In the genomic region with DNA sequence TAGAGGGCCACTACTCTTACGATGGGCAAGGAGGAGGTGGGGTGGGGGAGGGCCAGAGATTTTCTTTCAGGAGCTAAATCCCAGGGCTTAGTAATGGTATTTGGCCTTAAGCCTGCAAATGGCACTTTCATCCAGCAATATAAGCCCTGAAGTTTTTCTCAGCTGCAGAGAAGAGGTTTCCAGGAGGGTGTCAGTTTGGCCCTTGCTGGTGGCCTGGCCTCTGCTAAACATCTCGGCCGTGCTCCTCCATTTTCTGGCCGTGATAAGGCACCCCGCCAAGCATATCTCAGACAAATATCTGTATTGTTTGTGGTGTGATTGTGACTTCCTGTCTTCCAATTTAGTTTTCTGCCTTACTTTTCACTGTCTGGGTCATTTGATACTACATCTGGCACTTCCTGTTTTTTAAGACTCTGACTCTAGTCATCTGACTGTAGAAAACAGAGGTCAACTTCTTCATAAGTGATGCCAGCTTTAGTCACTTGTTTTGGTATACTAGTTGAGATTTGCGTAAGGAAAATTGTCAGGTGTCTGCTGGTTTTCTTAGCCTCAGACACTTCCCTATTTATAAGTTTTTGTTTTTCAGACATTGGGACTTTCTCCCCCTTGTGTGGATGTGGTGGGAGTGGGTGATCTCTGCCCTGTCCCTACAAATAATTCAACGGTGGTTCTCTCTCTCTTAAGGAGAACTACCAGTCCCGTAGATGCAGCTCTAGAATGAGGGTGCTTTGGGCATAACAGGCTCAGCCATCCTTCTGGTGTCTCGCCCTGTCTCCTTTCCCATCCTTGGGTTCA, we compare ENCODE assay signal across 8 cellular contexts.
DNase-seq lines count a peak whose midpoint lies in the region; ATAC-seq, FAIRE-seq and TF ChIP-seq lines count a peak whose summit lies in the region.

No MANE protein-coding gene starts in this region.

- TF ChIP-seq CTCF in NB4 (IDR thresholded peaks at IDR 0.05; ENCODE audit: low read depth, low read length) (no peak), BE2C (IDR thresholded peaks at IDR 0.05; ENCODE audit: low read depth, low read length) (no peak)

- ATAC-seq in HG02610 (IDR thresholded peaks at IDR 0.05; ENCODE audit: unreplicated experiment) (peak; percentile 85), Right ventricle myocardium superior (ENCODE audit: poor library complexity) (peak; percentile 71)
- ATAC-seq in stimulated activated naive CD8-positive, alpha-beta T cell treated with anti-CD3 and anti-CD28 coated beads, Interleukin-15, Interleukin-2, amounts not matched to agents 100 U/mL and 50 U/mL, for 24 hours: peak; percentile 69

- no peaks in the 10 kb centered on the region for H3K4me1 ChIP-seq in BE2C

- H3K27me3 ChIP-seq in BE2C: no peaks in the 10 kb centered on the region

- intact Hi-C loops in Right ventricle myocardium superior (cut with DNase I): no loop called here

- DNase-seq in GM18507 (ENCODE audit: extremely low spot score, insufficient read length, low read depth): peak; percentile 52
- peak; percentile 91 for DNase-seq in NB4 (ENCODE audit: low read depth)
- peak; percentile 59 to 62 for DNase-seq in activated T-cell treated with anti-CD3 and anti-CD28 coated beads, Interleukin-2, amount 50 U/mL, for 48 hours
- DNase-seq in Right ventricle myocardium superior: peak; percentile 39
- peak; percentile 41 for DNase-seq in stimulated activated naive CD8-positive, alpha-beta T cell treated with anti-CD3 and anti-CD28 coated beads, Interleukin-15, Interleukin-2, amounts not matched to agents 100 U/mL and 50 U/mL, for 24 hours
- DNase-seq in DMS79 (lab: John Stamatoyannopoulos, UW): no peak
- DNase-seq in BE2C: no peak

- H3K4me3 ChIP-seq in NB4 (ENCODE audit: low read depth, low read length): peak overlapping the region; percentile 9
- no peak overlapping the region for H3K4me3 ChIP-seq in BE2C (ENCODE audit: low read depth, low read length)

- no peaks in the 10 kb centered on the region for H3K9me3 ChIP-seq in BE2C

- H3K36me3 ChIP-seq in BE2C: no peaks in the 10 kb centered on the region

- peak; percentile 91 for FAIRE-seq in GM18507 (lab: Jason Lieb, UNC)

- TF ChIP-seq POLR2A in NB4 (IDR thresholded peaks at IDR 0.05; ENCODE audit: extremely low read depth, insufficient read length): no peak

Comparison
In these comparisons a context has a peak if more than half of its experiments do, and no peak if none do; other contexts are left out.
1. DNase-seq: peak in GM18507 (single experiment), NB4 (single experiment), activated T-cell treated with anti-CD3 and anti-CD28 coated beads, Interleukin-2, amount 50 U/mL, for 48 hours (2 of 2), Right ventricle myocardium superior (single experiment) and stimulated activated naive CD8-positive, alpha-beta T cell treated with anti-CD3 and anti-CD28 coated beads, Interleukin-15, Interleukin-2, amounts not matched to agents 100 U/mL and 50 U/mL, for 24 hours (single experiment); none in DMS79 (single experiment) and BE2C (single experiment).
2. Peak in every context shown above with its lines, with median percentiles within 50 percentile points of each other: ATAC-seq.